Comparison of ENCODE assay signal across 20 cellular contexts in genomic region chr6:49476564-49476963, GRCh38. TPM values are rescaled to one million over a fixed set of nuclear protein-coding genes. Genes with fewer than 3 reads are reported as not detected.
"Had no signal": no experiment of that assay in that cellular context is flagged by ENCODE, and none has a peak within 500 bp of the region (broad histone marks: within the 10 kb centered on the region; RNA-seq: fewer than 3 reads in every experiment).

No MANE protein-coding gene starts in this region.

RNA-seq across cellular contexts. Expression of gene CENPQ, which starts 13.4 kb away (rescaled TPM):
- total RNA-seq: ascending aorta had no signal

RNA-seq across cellular contexts. Expression of gene GLYATL3, which starts 23.2 kb away (rescaled TPM):
- total RNA-seq: activated naive CD4-positive, alpha-beta T cell treated with anti-CD3 and anti-CD28 coated beads for 36 hours; activated naive CD4-positive, alpha-beta T cell treated with anti-CD3 and anti-CD28 coated beads, Interleukin-2, amount 50 U/mL, for 72 hours; activated naive CD8-positive, alpha-beta T cell treated with anti-CD3 and anti-CD28 coated beads for 36 hours; activated naive CD8-positive, alpha-beta T cell treated with anti-CD3 and anti-CD28 coated beads, Interleukin-2, amount 10 ng/mL, durations not matched to agents 7 days and 5 days; activated T-cell treated with anti-CD3 and anti-CD28 coated beads, Interleukin-2, amount 50 U/mL, for 4 hours; activated T-cell treated with anti-CD3 and anti-CD28 coated beads, Interleukin-2, amount 50 U/mL, for 72 hours; activated T-helper 1 cell treated with anti-CD3 and anti-CD28 coated beads, Interleukin-12 subunit alpha, Interleukin-12 subunit beta, Interleukin-2, Interleukin-4 antibody, amounts not matched to agents 30 ng/mL and 10 ng/mL and 1 ng/mL, durations not matched to agents 14 hours and 24 hours and 36 hours; activated T-helper 17 cell treated with anti-CD3 and anti-CD28 coated beads, Interleukin-2, amount 50 U/mL, for 72 hours; activated T-helper 2 cell treated with anti-CD3 and anti-CD28 coated beads, Interferon-gamma antibody, Interleukin-2, Interleukin-4, amounts not matched to agents 10 μg/mL and 5 μg/mL and 100 μg/mL, durations not matched to agents 14 hours and 24 hours and 36 hours; adrenal gland; aorta; ascending aorta; astrocyte; body of pancreas; breast epithelium; cardiac muscle cell; cardiac septum; cerebellum; chondrocyte had no signal
- polyA plus RNA-seq: adipose tissue, adrenal gland, aorta, cardiac muscle cell had no signal
